In the genomic region with DNA sequence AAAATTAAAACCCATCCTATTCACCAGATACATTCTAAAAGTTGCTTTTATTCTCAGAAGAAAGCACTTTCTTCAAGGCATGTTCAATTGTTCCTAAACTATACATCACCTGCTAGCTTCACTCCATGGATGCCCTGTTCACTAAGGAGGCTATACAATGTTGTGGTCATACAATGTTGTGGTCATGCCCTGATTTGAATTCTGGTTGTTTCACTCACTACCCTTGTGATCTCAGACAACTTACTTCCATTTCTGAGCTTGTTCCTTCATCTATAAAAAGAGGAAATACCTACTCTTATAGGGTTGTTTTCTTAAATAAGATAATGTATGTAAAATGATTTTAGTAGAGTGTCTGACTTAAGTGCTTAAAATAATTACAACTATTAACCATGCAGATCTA, we compare ENCODE assay signal across 17 cellular contexts. TPM values are rescaled to one million over a fixed set of nuclear protein-coding genes. Genes with fewer than 3 reads are reported as not detected.
DNase-seq lines count a peak whose midpoint lies in the region; ATAC-seq and TF ChIP-seq lines count a peak whose summit lies in the region.
"Had no signal": no experiment of that assay in that cellular context is flagged by ENCODE, and none has a peak within 500 bp of the region (broad histone marks: within the 10 kb centered on the region; RNA-seq: fewer than 3 reads in every experiment).

No MANE protein-coding gene starts in this region.

- H4K5ac ChIP-seq in H9 (ENCODE audit: insufficient read length, low read depth, low read length), result no peak overlapping the region

- H2BK20ac ChIP-seq in H9 (ENCODE audit: low read depth, low read length, poor library complexity, severe bottlenecking), result no peak overlapping the region

- POLR2A ChIA-PET in naive thymus-derived CD8-positive, alpha-beta T cell (lab: Charles Lee), result no interaction called here

- H3K27me3 ChIP-seq in neutrophil, result no peaks in the 10 kb centered on the region
- no peaks in the 10 kb centered on the region for H3K27me3 ChIP-seq in H9 (ENCODE audit: insufficient read depth, low read length)
- H3K27me3 ChIP-seq: BLaER1 treated with 17β-estradiol and CSF1 and Interleukin-3, amounts not matched to agents 10 nM and 100 nM; foreskin keratinocyte; SJCRH30; stomach; vagina had no signal

- H4K20me1 ChIP-seq in H9 (ENCODE audit: control insufficient read depth, insufficient read depth, insufficient read length), result no peaks in the 10 kb centered on the region

- no peak for DNase-seq in activated CD8-positive, alpha-beta memory T cell treated with anti-CD3 and anti-CD28 coated beads, Interleukin-2, amount 50 U/mL, for 4 hours
- no peak for DNase-seq in H9
- no peak for DNase-seq in naive thymus-derived CD8-positive, alpha-beta T cell
- DNase-seq: activated CD8-positive, alpha-beta T cell treated with anti-CD3 and anti-CD28 coated beads for 36 hours; amygdala; foreskin keratinocyte; naive thymus-derived CD4-positive, alpha-beta T cell; NCI-H2171; SJCRH30; stomach had no signal

- no peak overlapping the region for H4K91ac ChIP-seq in H9 (ENCODE audit: insufficient read length, low read depth, low read length)

- no peaks in the 10 kb centered on the region for H3K9me3 Mint-ChIP-seq in H9
- no peaks in the 10 kb centered on the region for H3K9me3 Mint-ChIP-seq in naive thymus-derived CD8-positive, alpha-beta T cell
- H3K9me3 Mint-ChIP-seq: activated CD8-positive, alpha-beta T cell treated with anti-CD3 and anti-CD28 coated beads for 36 hours; naive thymus-derived CD4-positive, alpha-beta T cell had no signal

- no peaks in the 10 kb centered on the region for H3K23me2 ChIP-seq in H9 (ENCODE audit: insufficient read length, low read depth, low read length, poor library complexity, severe bottlenecking)

- H2BK120ac ChIP-seq in H9 (ENCODE audit: low read depth, low read length, poor library complexity, severe bottlenecking), result no peak overlapping the region

- H3K14ac ChIP-seq in H9 (ENCODE audit: insufficient read depth, low read length), result no peak overlapping the region

- H3K27me3 Mint-ChIP-seq in H9 (ENCODE audit: low read depth), result no peaks in the 10 kb centered on the region
- H3K27me3 Mint-ChIP-seq in naive thymus-derived CD8-positive, alpha-beta T cell, result no peaks in the 10 kb centered on the region
- H3K27me3 Mint-ChIP-seq: activated CD8-positive, alpha-beta T cell treated with anti-CD3 and anti-CD28 coated beads for 36 hours; naive thymus-derived CD4-positive, alpha-beta T cell had no signal

- no peak overlapping the region for H3K4ac ChIP-seq in H9 (ENCODE audit: low read depth, low read length)

- H3K27ac ChIP-seq in neutrophil (peak overlapping the region; percentile 24), H9 (ENCODE audit: insufficient read length, low read depth, low read length) (no peak overlapping the region)
- H3K27ac ChIP-seq: foreskin keratinocyte, prostate gland, SJCRH30, stomach, vagina had no signal

- no peak overlapping the region for H4K8ac ChIP-seq in H9 (replicated peaks; ENCODE audit: insufficient read length, low read depth, low read length)

- no peaks in the 10 kb centered on the region for H3K79me2 ChIP-seq in H9 (ENCODE audit: insufficient read depth, low read length)

- H3K4me2 ChIP-seq in H9 (ENCODE audit: insufficient read depth, insufficient read length, low read length), result no peak overlapping the region

- no peak overlapping the region for H2AK5ac ChIP-seq in H9 (ENCODE audit: insufficient read length, low read length)

- no peak overlapping the region for H2AFZ ChIP-seq in H9 (ENCODE audit: low read length)

- peak; percentile 67 for ATAC-seq in GM19328 (IDR thresholded peaks at IDR 0.05; ENCODE audit: unreplicated experiment)
- ATAC-seq in GM21825 (IDR thresholded peaks at IDR 0.05; ENCODE audit: unreplicated experiment), result peak; percentile 63
- peak; percentile 74 for ATAC-seq in HG03565 (IDR thresholded peaks at IDR 0.05; ENCODE audit: unreplicated experiment)
- ATAC-seq in naive thymus-derived CD8-positive, alpha-beta T cell, result no peak
- ATAC-seq: activated CD8-positive, alpha-beta T cell treated with anti-CD3 and anti-CD28 coated beads for 36 hours; foreskin keratinocyte; naive thymus-derived CD4-positive, alpha-beta T cell had no signal

- no peak overlapping the region for H2BK15ac ChIP-seq in H9 (ENCODE audit: low read depth, low read length)

- H3K9ac ChIP-seq in H9 (ENCODE audit: extremely low read depth, insufficient read length, low read length), result no peak overlapping the region
- H3K9ac ChIP-seq: BLaER1 treated with 17β-estradiol and CSF1 and Interleukin-3, amounts not matched to agents 10 nM and 100 nM had no signal

- H3K9me3 ChIP-seq in neutrophil, result no peaks in the 10 kb centered on the region
- no peaks in the 10 kb centered on the region for H3K9me3 ChIP-seq in H9 (ENCODE audit: control insufficient read depth, low read depth, low read length)
- H3K9me3 ChIP-seq: BLaER1 treated with 17β-estradiol and CSF1 and Interleukin-3, amounts not matched to agents 10 nM and 100 nM; prostate gland; SJCRH30; stomach; vagina had no signal

- no peak overlapping the region for H2BK5ac ChIP-seq in H9 (ENCODE audit: insufficient read length, low read length)

- no peak overlapping the region for H3K27ac Mint-ChIP-seq in H9
- H3K27ac Mint-ChIP-seq in naive thymus-derived CD8-positive, alpha-beta T cell, result no peak overlapping the region
- H3K27ac Mint-ChIP-seq: activated CD8-positive, alpha-beta T cell treated with anti-CD3 and anti-CD28 coated beads for 36 hours had no signal

- H3K4me3 ChIP-seq in neutrophil (ENCODE audit: low read depth in 1 of 2, low read length in 1 of 2), result no peak overlapping the region
- H3K4me3 ChIP-seq: BLaER1 treated with 17β-estradiol and CSF1 and Interleukin-3, amounts not matched to agents 10 nM and 100 nM; prostate gland; SJCRH30; stomach; vagina had no signal

- H2BK12ac ChIP-seq in H9 (ENCODE audit: insufficient read length, low read depth, low read length), result no peak overlapping the region

- H3K18ac ChIP-seq in H9 (ENCODE audit: insufficient read length, low read depth, low read length), result no peak overlapping the region

- H3K4me1 Mint-ChIP-seq in H9, result no peaks in the 10 kb centered on the region
- H3K4me1 Mint-ChIP-seq in naive thymus-derived CD8-positive, alpha-beta T cell, result peaks cover 10 to 20% (median 13%) of the 10 kb centered on the region in 4 donors

- no peak overlapping the region for H3T11ph ChIP-seq in H9 (ENCODE audit: low read length)

- H3K36me3 ChIP-seq in neutrophil, result peaks cover 64% of the 10 kb centered on the region
- H3K36me3 ChIP-seq: prostate gland, SJCRH30 had no signal

- H3K36me3 Mint-ChIP-seq in H9 (ENCODE audit: insufficient read depth in 1 of 3, low read depth in 3 of 3), result no peaks in the 10 kb centered on the region; a peak in 3 of 7 replicates
- peaks cover 0 to 62% (median 28%) of the 10 kb centered on the region in 3 donors for H3K36me3 Mint-ChIP-seq in naive thymus-derived CD8-positive, alpha-beta T cell

- H3K79me1 ChIP-seq in H9 (ENCODE audit: insufficient read depth, low read depth, low read length, poor library complexity, severe bottlenecking), result no peaks in the 10 kb centered on the region

- H3K56ac ChIP-seq in H9 (ENCODE audit: insufficient read length, low read depth, low read length), result no peak overlapping the region

- H3K23ac ChIP-seq in H9 (ENCODE audit: insufficient read length, low read depth, low read length), result no peak overlapping the region

- TF ChIP-seq CTCF in neutrophil (IDR thresholded peaks at IDR 0.05) (no peak), H9 (conservative IDR thresholded peaks at IDR 0.05) (no peak)

- no peak overlapping the region for H3K4me3 Mint-ChIP-seq in H9
- no peak overlapping the region for H3K4me3 Mint-ChIP-seq in naive thymus-derived CD8-positive, alpha-beta T cell
- H3K4me3 Mint-ChIP-seq: activated CD8-positive, alpha-beta T cell treated with anti-CD3 and anti-CD28 coated beads for 36 hours; naive thymus-derived CD4-positive, alpha-beta T cell had no signal

- no peaks in the 10 kb centered on the region for H3K4me1 ChIP-seq in neutrophil (ENCODE audit: control insufficient read depth in 1 of 2, insufficient read depth in 1 of 2, low read depth in 1 of 2, low read length in 1 of 2)
- no peaks in the 10 kb centered on the region for H3K4me1 ChIP-seq in H9 (ENCODE audit: insufficient read depth, low read length)
- H3K4me1 ChIP-seq: foreskin keratinocyte, prostate gland, SJCRH30, vagina had no signal

RNA-seq across cellular contexts. Expression of gene EDEM3, which starts 19.7 kb away (rescaled TPM):
- 13.2 and 14.0 TPM in 2 replicates for total RNA-seq in H9 (2021)
- 10 to 100 TPM; 38.9 to 43.0 TPM for total RNA-seq in naive thymus-derived CD8-positive, alpha-beta T cell
- 10 to 100 TPM in 2 of 3 donors, 1 to 10 TPM in 1; 8.8 to 14.1 (median 12.5) TPM for polyA plus RNA-seq in naive thymus-derived CD8-positive, alpha-beta T cell

Comparison
In these comparisons a context has a peak if more than half of its experiments do, and no peak if none do; other contexts are left out.
1. ATAC-seq: peak in GM19328 (single experiment), GM21825 (single experiment) and HG03565 (single experiment); none in naive thymus-derived CD8-positive, alpha-beta T cell (0 of 2).